In genomic region chr17:21171309-21171922, GRCh38 we compare ENCODE assay signal across 9 cellular contexts. TPM values are rescaled to one million over a fixed set of nuclear protein-coding genes. Genes with fewer than 3 reads are reported as not detected.
A peak's percentile ranks its signal among the peaks of the same experiment; 100 is the strongest.
DNase-seq lines count a peak whose midpoint lies in the region; ATAC-seq and TF ChIP-seq lines count a peak whose summit lies in the region.
"Had no signal": no experiment of that assay in that cellular context is flagged by ENCODE, and none has a peak within 500 bp of the region (broad histone marks: within the 10 kb centered on the region; RNA-seq: fewer than 3 reads in every experiment).

No MANE protein-coding gene starts in this region.

- H3K4me3 ChIP-seq in neutrophil (ENCODE audit: low read depth in 1 of 2, low read length in 1 of 2), result no peak overlapping the region
- H3K4me3 ChIP-seq in prostate gland, result no peak overlapping the region
- H3K4me3 ChIP-seq: lower lobe of right lung had no signal

- ATAC-seq in GM18517 (IDR thresholded peaks at IDR 0.05; ENCODE audit: unreplicated experiment), result peak; percentile 67
- peak; percentile 70 for ATAC-seq in GM21381 (IDR thresholded peaks at IDR 0.05; ENCODE audit: unreplicated experiment)
- ATAC-seq in HG03354 (IDR thresholded peaks at IDR 0.05; ENCODE audit: poor library complexity, severe bottlenecking, unreplicated experiment), result peak; percentile 86
- ATAC-seq: lower lobe of right lung had no signal

- H3K4me1 ChIP-seq in neutrophil (ENCODE audit: control insufficient read depth in 1 of 2, insufficient read depth in 1 of 2, low read depth in 1 of 2, low read length in 1 of 2) (peaks cover 9 to 12% of the 10 kb centered on the region in 2 experiments), prostate gland (replicated peaks) (no peaks in the 10 kb centered on the region)

- H3K27me3 ChIP-seq in neutrophil (no peaks in the 10 kb centered on the region), prostate gland (replicated peaks; ENCODE audit: insufficient read depth) (no peaks in the 10 kb centered on the region)

- 84% methylated on average over 12 of the region's 12 CpGs for WGBS in prostate gland

- H3K9me3 ChIP-seq in neutrophil (no peaks in the 10 kb centered on the region), prostate gland (no peaks in the 10 kb centered on the region)
- H3K9me3 ChIP-seq: lower lobe of right lung had no signal

- no peak for DNase-seq in activated CD4-positive, CD25-positive, alpha-beta regulatory T cell treated with anti-CD3 and anti-CD28 coated beads, Interleukin-2, amount 50 U/mL, for 72 hours
- DNase-seq in prostate gland (ENCODE audit: low spot score) (no peak), NCI-H524 (lab: John Stamatoyannopoulos, UW) (no peak)
- DNase-seq: lower lobe of right lung, NCI-H2081 treated with DMSO at 0.1 percent for 48 hours had no signal

- H3K27ac ChIP-seq in neutrophil (peak overlapping the region; percentile 46), prostate gland (no peak overlapping the region)
- H3K27ac ChIP-seq: lower lobe of right lung had no signal

- no peak for TF ChIP-seq CTCF in neutrophil (IDR thresholded peaks at IDR 0.05)
- TF ChIP-seq CTCF in prostate gland (IDR thresholded peaks at IDR 0.05), result no peak

- H3K36me3 ChIP-seq in neutrophil (peaks cover 36% of the 10 kb centered on the region), prostate gland (no peaks in the 10 kb centered on the region)

- no peak for TF ChIP-seq POLR2A in prostate gland (IDR thresholded peaks at IDR 0.05)

- intact Hi-C loops in prostate gland (cut with DNase I), result no loop called here

RNA-seq across cellular contexts. Expression of gene TMEM11, which starts 42.5 kb away (rescaled TPM):
- 10 to 100 TPM; 33.1 to 44.1 TPM for total RNA-seq in prostate gland

RNA-seq across cellular contexts. Expression of gene DHRS7B, which starts 44.7 kb away (rescaled TPM):
- total RNA-seq in prostate gland, result 10 to 100 TPM; 52.1 to 67.5 TPM
